24 cellular contexts compared by ENCODE assay signal in the genomic region with DNA sequence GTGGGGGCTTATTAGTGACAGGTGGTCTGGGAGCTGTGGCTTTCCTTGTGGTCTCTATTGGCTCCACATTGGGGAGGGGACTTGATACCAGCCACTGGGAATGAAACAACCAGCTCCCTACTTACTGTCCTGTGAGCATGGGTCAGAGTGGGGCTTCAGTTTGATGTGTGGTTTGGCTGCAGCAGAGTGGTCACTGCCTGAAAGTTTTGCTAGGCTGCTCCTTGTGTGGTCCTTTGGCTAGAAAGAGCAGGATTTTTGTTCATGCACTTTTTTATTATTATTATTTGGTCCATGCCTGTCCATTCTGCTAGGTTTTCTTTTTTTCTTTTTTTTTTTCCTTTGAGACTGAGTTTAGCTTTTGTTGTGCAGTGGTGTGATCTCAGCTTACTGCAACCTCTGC. TPM values are rescaled to one million over a fixed set of nuclear protein-coding genes. Genes with fewer than 3 reads are reported as not detected.
DNase-seq lines count a peak whose midpoint lies in the region; ATAC-seq and TF ChIP-seq lines count a peak whose summit lies in the region.
"Had no signal": no experiment of that assay in that cellular context is flagged by ENCODE, and none has a peak within 500 bp of the region (broad histone marks: within the 10 kb centered on the region; RNA-seq: fewer than 3 reads in every experiment).

No MANE protein-coding gene starts in this region.

- no peak overlapping the region for H3K4me3 Mint-ChIP-seq in neural crest cell
- H3K4me3 Mint-ChIP-seq: CD14-positive monocyte; CD4-positive, alpha-beta T cell; HFFc6 had no signal

- ATAC-seq in Panc1 (no peak), GM21360 (IDR thresholded peaks at IDR 0.05; ENCODE audit: unreplicated experiment) (no peak), HG03039 (IDR thresholded peaks at IDR 0.05; ENCODE audit: unreplicated experiment) (no peak)
- ATAC-seq: A549, GM12878 had no signal

- peaks cover 3% of the 10 kb centered on the region for H3K36me3 Mint-ChIP-seq in neural crest cell (ENCODE audit: low read depth)

- CTCF ChIA-PET in Panc1 (lab: Charles Lee) = no interaction called here

- BruUV-seq in Panc1 (replicated peaks; lab: Mats Ljungman, UMichigan) = no TSS peak

- in situ Hi-C loops in Panc1 (cut with HindIII; ENCODE audit: low pct_unique_long_range_greater_than_20kb, low sequenced_read_pairs) = no loop called here

- H3K4me1 Mint-ChIP-seq in neural crest cell = no peaks in the 10 kb centered on the region
- H3K4me1 Mint-ChIP-seq: CD14-positive monocyte had no signal

- H3K4me3 ChIP-seq in Panc1 (ENCODE audit: low read depth in 2 of 2, low read length in 2 of 2) = no peak overlapping the region
- no peak overlapping the region for H3K4me3 ChIP-seq in SJSA1
- no peak overlapping the region for H3K4me3 ChIP-seq in coronary artery
- H3K4me3 ChIP-seq: A549; BLaER1 treated with 17β-estradiol and CSF1 and Interleukin-3, amounts not matched to agents 10 nM and 100 nM; GM12878; HAP-1 had no signal

- intact Hi-C loops in Panc1 (cut with micrococcal nuclease; ENCODE audit: unreplicated experiment) = no loop called here

- POLR2A ChIA-PET in Panc1 (lab: Charles Lee) = no interaction called here

- H3K27ac ChIP-seq in Panc1 (ENCODE audit: low read length) (peak overlapping the region; percentile 32; the same call in 1 of the 2 replicates), SJSA1 (0 out of 2 replicates have a peak overlapping the region, but pooled peaks have one; percentile 33), coronary artery (no peak overlapping the region)
- H3K27ac ChIP-seq: BLaER1 treated with 17β-estradiol and CSF1 and Interleukin-3, amounts not matched to agents 10 nM and 100 nM had no signal

- H3K4me1 ChIP-seq in Panc1 (ENCODE audit: control insufficient read depth, insufficient read depth, low read length) (peaks cover 18% of the 10 kb centered on the region), SJSA1 (replicated peaks) (peaks cover 26% of the 10 kb centered on the region)
- H3K4me1 ChIP-seq: BE2C; BLaER1 treated with 17β-estradiol and CSF1 and Interleukin-3, amounts not matched to agents 10 nM and 100 nM; HAP-1 had no signal

- no peaks in the 10 kb centered on the region for H3K27me3 Mint-ChIP-seq in neural crest cell (ENCODE audit: low read depth)
- H3K27me3 Mint-ChIP-seq: CD4-positive, alpha-beta T cell; CD8-positive, alpha-beta memory T cell had no signal

- no peaks in the 10 kb centered on the region for H3K9me3 Mint-ChIP-seq in neural crest cell
- H3K9me3 Mint-ChIP-seq: CD4-positive, alpha-beta T cell; CD8-positive, alpha-beta memory T cell; HFFc6 had no signal

- no peak for DNase-seq in Panc1 (ENCODE audit: low read depth, low spot score)
- peak; percentile 59 to 60 for DNase-seq in SJSA1 (ENCODE audit: low read depth in 1 of 2, low spot score in 2 of 2)
- DNase-seq in coronary artery (ENCODE audit: low spot score) = peak; percentile 26
- DNase-seq in neural crest cell (ENCODE audit: low read depth, low spot score) = no peak
- DNase-seq in SHP77 (lab: John Stamatoyannopoulos, UW) = no peak
- DNase-seq: 8988T; ACHN; AML-193; BE2C; CD4-positive, alpha-beta T cell; CD8-positive, alpha-beta memory T cell; DMS 273 treated with DMSO at 0.1 percent for 48 hours; DMS79; EL; GDM1; GOT3; HFFc6 had no signal

- H3K27me3 ChIP-seq in Panc1 (ENCODE audit: control insufficient read depth, insufficient read depth, low read length) (no peaks in the 10 kb centered on the region), SJSA1 (replicated peaks) (no peaks in the 10 kb centered on the region)
- H3K27me3 ChIP-seq: BE2C; BLaER1 treated with 17β-estradiol and CSF1 and Interleukin-3, amounts not matched to agents 10 nM and 100 nM had no signal

- H3K9me3 ChIP-seq in Panc1 (ENCODE audit: control insufficient read depth, insufficient read depth, low read depth, low read length) (no peaks in the 10 kb centered on the region), SJSA1 (replicated peaks) (no peaks in the 10 kb centered on the region)
- H3K9me3 ChIP-seq: A549, BE2C, HAP-1 had no signal

- no peak for TF ChIP-seq CTCF in Panc1 (IDR thresholded peaks at IDR 0.05)
- no peak for TF ChIP-seq CTCF in coronary artery (IDR thresholded peaks at IDR 0.05)
- TF ChIP-seq CTCF in neural crest cell (conservative IDR thresholded peaks at IDR 0.05) = no peak

- peak overlapping the region; percentile 53 for H3K27ac Mint-ChIP-seq in neural crest cell (ENCODE audit: unreplicated experiment)
- H3K27ac Mint-ChIP-seq: CD14-positive monocyte; CD4-positive, alpha-beta T cell; HFFc6 had no signal

- no peaks in the 10 kb centered on the region for H3K36me3 ChIP-seq in Panc1 (ENCODE audit: control insufficient read depth, insufficient read depth, low read length)
- peaks cover 13% of the 10 kb centered on the region for H3K36me3 ChIP-seq in SJSA1
- H3K36me3 ChIP-seq: BE2C, HAP-1 had no signal

RNA-seq across cellular contexts. Expression of a gene that starts 7.5 kb away (rescaled TPM):
- total RNA-seq in Panc1 (2021; ENCODE audit: unreplicated experiment) (180 TPM), neural crest cell (80.8 and 81.5 TPM in 2 replicates)
- 103 TPM for polyA plus RNA-seq in Panc1 (2012; ENCODE audit: insufficient read length)
- 171 and 226 TPM in 2 replicates for total RNA-seq in SJSA1 (2014; rRNA removed; shearing (Covaris generic))

RNA-seq across cellular contexts. Expression of a gene that starts 17.2 kb away (rescaled TPM):
- 159 TPM for total RNA-seq in Panc1 (2021; ENCODE audit: unreplicated experiment)
- 134 TPM for polyA plus RNA-seq in Panc1 (2012; ENCODE audit: insufficient read length)
- total RNA-seq in SJSA1 (2014; rRNA removed; shearing (Covaris generic)) = 281 and 359 TPM in 2 replicates
- 88.3 and 90.5 TPM in 2 replicates for total RNA-seq in neural crest cell

RNA-seq across cellular contexts. Expression of a gene that starts 45.3 kb away (rescaled TPM):
- total RNA-seq in Panc1 (2021; ENCODE audit: unreplicated experiment) = 27.3 TPM
- 18.1 TPM for polyA plus RNA-seq in Panc1 (2012; ENCODE audit: insufficient read length)
- total RNA-seq in SJSA1 (2014; rRNA removed; shearing (Covaris generic)) = 35.4 and 45.5 TPM in 2 replicates
- total RNA-seq in neural crest cell = 21.6 and 25.4 TPM in 2 replicates

RNA-seq across cellular contexts. Expression of a gene that starts 45.6 kb away (rescaled TPM):
- total RNA-seq in Panc1 (2021; ENCODE audit: unreplicated experiment) = 6.5 TPM
- polyA plus RNA-seq in Panc1 (2012; ENCODE audit: insufficient read length) = 5.1 TPM
- total RNA-seq in SJSA1 (2014; rRNA removed; shearing (Covaris generic)) = 0.50 and 2.2 TPM in 2 replicates
- 5.3 and 8.2 TPM in 2 replicates for total RNA-seq in neural crest cell
- total RNA-seq: CD4-positive, alpha-beta T cell; HFFc6 had no signal
- polyA plus RNA-seq: CD8-positive, alpha-beta memory T cell had no signal

Comparison
In these comparisons a context has a peak if more than half of its experiments do, and no peak if none do; other contexts are left out.
1. DNase-seq: peak in SJSA1 (2 of 2) and coronary artery (single experiment); none in Panc1 (single experiment), neural crest cell (single experiment) and SHP77 (0 of 2).
2. H3K27ac ChIP-seq: peak in Panc1 (single experiment) and SJSA1 (single experiment); none in coronary artery (0 of 2).